In genomic region chr12:18751866-18752265, GRCh38 we compare ENCODE assay signal across 25 cellular contexts. TPM values are rescaled to one million over a fixed set of nuclear protein-coding genes. Genes with fewer than 3 reads are reported as not detected.
"Had no signal": no experiment of that assay in that cellular context is flagged by ENCODE, and none has a peak within 500 bp of the region (broad histone marks: within the 10 kb centered on the region; RNA-seq: fewer than 3 reads in every experiment).

No MANE protein-coding gene starts in this region.

- H3K36me3 ChIP-seq: tibial nerve had no signal

- DNase-seq: activated CD4-positive, alpha-beta T cell treated with anti-CD3 and anti-CD28 coated beads, Interleukin-2, amount 10 ng/mL, durations not matched to agents 24 days and 14 days; activated CD4-positive, CD25-positive, alpha-beta regulatory T cell; activated CD8-positive, alpha-beta T cell treated with anti-CD3 and anti-CD28 coated beads for 36 hours; activated naive CD4-positive, alpha-beta T cell; activated naive CD8-positive, alpha-beta T cell treated with anti-CD3 and anti-CD28 coated beads for 36 hours; activated T-cell treated with anti-CD3 and anti-CD28 coated beads, Interleukin-2, amount 50 U/mL, for 1 hour; amygdala; caudate nucleus; effector memory CD8-positive, alpha-beta T cell; natural killer cell; posterior cingulate gyrus; stimulated activated naive CD8-positive, alpha-beta T cell treated with anti-CD3 and anti-CD28 coated beads, Interleukin-15, Interleukin-2, amounts not matched to agents 100 U/mL and 50 U/mL, for 24 hours; T-cell had no signal

- H3K9me3 ChIP-seq: body of pancreas, tibial nerve had no signal

- FAIRE-seq: urothelium cell line had no signal

- H3K27ac ChIP-seq: body of pancreas, epithelial cell of prostate, foreskin keratinocyte, tibial nerve had no signal

- H3K4me1 ChIP-seq: body of pancreas, tibial nerve had no signal

- ATAC-seq: activated CD8-positive, alpha-beta T cell treated with anti-CD3 and anti-CD28 coated beads for 36 hours; activated T-helper 17 cell treated with anti-CD3 and anti-CD28 coated beads, Interleukin-2, amount 50 U/mL, for 72 hours; effector memory CD8-positive, alpha-beta T cell; natural killer cell; stimulated activated naive CD8-positive, alpha-beta T cell treated with anti-CD3 and anti-CD28 coated beads, Interleukin-15, Interleukin-2, amounts not matched to agents 100 U/mL and 50 U/mL, for 24 hours; T-cell had no signal

- H3K4me3 ChIP-seq: body of pancreas, tibial nerve had no signal

- H3K27me3 ChIP-seq: body of pancreas, foreskin keratinocyte, tibial nerve had no signal

RNA-seq across cellular contexts. Expression of gene CAPZA3, which starts 13.9 kb away (rescaled TPM):
- total RNA-seq: activated CD4-positive, alpha-beta T cell treated with anti-CD3 and anti-CD28 coated beads, Interleukin-2, amount 10 ng/mL, durations not matched to agents 24 days and 14 days; activated CD8-positive, alpha-beta T cell treated with anti-CD3 and anti-CD28 coated beads for 36 hours; activated naive CD8-positive, alpha-beta T cell treated with anti-CD3 and anti-CD28 coated beads for 36 hours; activated T-helper 17 cell treated with anti-CD3 and anti-CD28 coated beads, Interleukin-2, amount 50 U/mL, for 72 hours; body of pancreas; dermis microvascular lymphatic vessel endothelial cell; foreskin keratinocyte; kidney epithelial cell; mesenteric fat pad; natural killer cell; renal cortical epithelial cell; skeletal muscle tissue; T-cell; tibial nerve had no signal
- polyA plus RNA-seq: foreskin keratinocyte had no signal

RNA-seq across cellular contexts. Expression of gene PLCZ1, which starts 14.1 kb away (rescaled TPM):
- total RNA-seq: activated CD4-positive, alpha-beta T cell treated with anti-CD3 and anti-CD28 coated beads, Interleukin-2, amount 10 ng/mL, durations not matched to agents 24 days and 14 days; activated CD8-positive, alpha-beta T cell treated with anti-CD3 and anti-CD28 coated beads for 36 hours; activated naive CD8-positive, alpha-beta T cell treated with anti-CD3 and anti-CD28 coated beads for 36 hours; activated T-helper 17 cell treated with anti-CD3 and anti-CD28 coated beads, Interleukin-2, amount 50 U/mL, for 72 hours; body of pancreas; dermis microvascular lymphatic vessel endothelial cell; foreskin keratinocyte; kidney epithelial cell; lower leg skin; mesenteric fat pad; natural killer cell; renal cortical epithelial cell; skeletal muscle tissue; T-cell; tibial nerve had no signal
- polyA plus RNA-seq: foreskin keratinocyte had no signal
